In the genomic region with DNA sequence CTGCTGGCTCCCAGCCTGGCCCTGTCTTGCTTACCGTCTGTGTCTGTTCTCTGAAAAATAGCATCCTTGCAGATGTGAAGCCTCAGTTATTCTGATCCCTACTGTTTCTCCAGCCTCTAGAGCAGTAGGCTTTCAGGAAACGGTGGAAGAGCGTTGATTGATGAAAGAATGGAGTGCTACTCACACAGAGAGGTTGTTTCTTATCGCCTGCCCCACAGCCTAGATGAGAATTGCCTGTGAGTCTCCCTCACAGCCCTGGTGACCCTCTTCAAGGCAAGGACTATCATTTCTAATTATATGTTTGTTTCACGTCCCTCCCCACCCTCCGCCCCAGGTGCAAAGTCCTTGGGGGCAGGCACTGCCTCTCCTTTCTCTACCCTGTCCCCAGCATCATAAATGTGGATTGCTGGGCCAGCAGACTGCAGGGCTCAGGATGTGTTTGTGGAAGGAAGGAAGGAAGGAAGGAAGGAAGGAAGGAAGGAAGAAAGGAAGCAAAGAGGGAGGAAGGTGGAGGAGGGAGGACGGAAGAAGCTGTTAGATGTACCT, we compare ENCODE assay signal across 22 cellular contexts.
"Had no signal": no experiment of that assay in that cellular context is flagged by ENCODE, and none has a peak within 500 bp of the region (broad histone marks: within the 10 kb centered on the region; RNA-seq: fewer than 3 reads in every experiment).

No MANE protein-coding gene starts in this region.

- H3K4me3 Mint-ChIP-seq: activated B cell treated with CpG ODN at 0.5 μM for 24 hours; activated CD4-positive, alpha-beta T cell treated with anti-CD3 and anti-CD28 coated beads, Interleukin-2, amount 10 ng/mL, durations not matched to agents 24 days and 14 days; activated CD8-positive, alpha-beta memory T cell treated with anti-CD3 and anti-CD28 coated beads, Interleukin-2, amount 10 ng/mL, durations not matched to agents 7 days and 5 days; activated naive CD4-positive, alpha-beta T cell treated with anti-CD3 and anti-CD28 coated beads, Interleukin-2, amount 50 U/mL, for 24 hours; activated T-cell treated with anti-CD3 and anti-CD28 coated beads, Interleukin-2, amount 50 U/mL, for 24 hours; activated T-helper 1 cell treated with anti-CD3 and anti-CD28 coated beads, Interleukin-12 subunit alpha, Interleukin-12 subunit beta, Interleukin-2, Interleukin-4 antibody, amounts not matched to agents 30 ng/mL and 10 ng/mL and 1 ng/mL, durations not matched to agents 14 hours and 24 hours and 36 hours; T-helper 1 cell treated with Interleukin-12 subunit alpha and Interleukin-12 subunit beta and Interleukin-4 antibody, amounts not matched to agents 30 μg/mL and 1 μg/mL, for 36 hours had no signal

- DNase-seq: activated B cell treated with CpG ODN at 0.5 μM for 24 hours; activated CD4-positive, alpha-beta T cell treated with anti-CD3 and anti-CD28 coated beads for 1 hour; activated CD4-positive, alpha-beta T cell treated with anti-CD3 and anti-CD28 coated beads, Interleukin-2, amount 10 ng/mL, durations not matched to agents 24 days and 14 days; activated CD4-positive, alpha-beta T cell treated with anti-CD3 and anti-CD28 coated beads, Interleukin-2, amount 50 U/mL, for 48 hours; activated CD8-positive, alpha-beta memory T cell treated with anti-CD3 and anti-CD28 coated beads, Interleukin-2, amount 10 ng/mL, durations not matched to agents 7 days and 5 days; activated effector memory CD4-positive, alpha-beta T cell treated with Interleukin-2 at 50 U/mL for 16 hours; activated naive CD4-positive, alpha-beta T cell; activated T-cell treated with anti-CD3 and anti-CD28 coated beads, Interleukin-2, amount 50 U/mL, for 24 hours; aorta; caudate nucleus; KG1; NCI-H1048; NCI-H1930; NCI-H2171; NCI-H446; NCI-H524; SHP77 had no signal

- H3K27ac ChIP-seq: breast epithelium, SJSA1 had no signal

- H3K9me3 Mint-ChIP-seq: activated B cell treated with CpG ODN at 0.5 μM for 24 hours; activated CD4-positive, alpha-beta T cell treated with anti-CD3 and anti-CD28 coated beads, Interleukin-2, amount 10 ng/mL, durations not matched to agents 24 days and 14 days; activated naive CD4-positive, alpha-beta T cell treated with anti-CD3 and anti-CD28 coated beads, Interleukin-2, amount 50 U/mL, for 24 hours; activated T-cell treated with anti-CD3 and anti-CD28 coated beads, Interleukin-2, amount 50 U/mL, for 24 hours; activated T-helper 1 cell treated with anti-CD3 and anti-CD28 coated beads, Interleukin-12 subunit alpha, Interleukin-12 subunit beta, Interleukin-2, Interleukin-4 antibody, amounts not matched to agents 30 ng/mL and 10 ng/mL and 1 ng/mL, durations not matched to agents 14 hours and 24 hours and 36 hours; T-helper 1 cell treated with Interleukin-12 subunit alpha and Interleukin-12 subunit beta and Interleukin-4 antibody, amounts not matched to agents 30 μg/mL and 1 μg/mL, for 36 hours had no signal

- H3K4me3 ChIP-seq: breast epithelium, SJSA1 had no signal

- H3K27me3 ChIP-seq: breast epithelium, SJSA1 had no signal

- H3K4me1 Mint-ChIP-seq: activated B cell treated with CpG ODN at 0.5 μM for 24 hours; activated CD8-positive, alpha-beta memory T cell treated with anti-CD3 and anti-CD28 coated beads, Interleukin-2, amount 10 ng/mL, durations not matched to agents 7 days and 5 days had no signal

- H3K36me3 Mint-ChIP-seq: activated CD8-positive, alpha-beta memory T cell treated with anti-CD3 and anti-CD28 coated beads, Interleukin-2, amount 10 ng/mL, durations not matched to agents 7 days and 5 days; activated naive CD4-positive, alpha-beta T cell treated with anti-CD3 and anti-CD28 coated beads, Interleukin-2, amount 50 U/mL, for 24 hours had no signal

- H3K27ac Mint-ChIP-seq: activated B cell treated with CpG ODN at 0.5 μM for 24 hours; activated CD4-positive, alpha-beta T cell treated with anti-CD3 and anti-CD28 coated beads, Interleukin-2, amount 10 ng/mL, durations not matched to agents 24 days and 14 days; activated CD8-positive, alpha-beta memory T cell treated with anti-CD3 and anti-CD28 coated beads, Interleukin-2, amount 10 ng/mL, durations not matched to agents 7 days and 5 days; activated naive CD4-positive, alpha-beta T cell treated with anti-CD3 and anti-CD28 coated beads, Interleukin-2, amount 50 U/mL, for 24 hours; activated T-cell treated with anti-CD3 and anti-CD28 coated beads, Interleukin-2, amount 50 U/mL, for 24 hours; activated T-helper 1 cell treated with anti-CD3 and anti-CD28 coated beads, Interleukin-12 subunit alpha, Interleukin-12 subunit beta, Interleukin-2, Interleukin-4 antibody, amounts not matched to agents 30 ng/mL and 10 ng/mL and 1 ng/mL, durations not matched to agents 14 hours and 24 hours and 36 hours; T-helper 1 cell treated with Interleukin-12 subunit alpha and Interleukin-12 subunit beta and Interleukin-4 antibody, amounts not matched to agents 30 μg/mL and 1 μg/mL, for 36 hours had no signal

- H3K9me3 ChIP-seq: breast epithelium, SJSA1 had no signal

- ATAC-seq: activated CD8-positive, alpha-beta memory T cell treated with anti-CD3 and anti-CD28 coated beads, Interleukin-2, amount 10 ng/mL, durations not matched to agents 7 days and 5 days had no signal

- H3K36me3 ChIP-seq: breast epithelium, SJSA1 had no signal

- H3K4me1 ChIP-seq: breast epithelium, SJSA1 had no signal
